ENCODE assay signal across 10 cellular contexts in the genomic region with DNA sequence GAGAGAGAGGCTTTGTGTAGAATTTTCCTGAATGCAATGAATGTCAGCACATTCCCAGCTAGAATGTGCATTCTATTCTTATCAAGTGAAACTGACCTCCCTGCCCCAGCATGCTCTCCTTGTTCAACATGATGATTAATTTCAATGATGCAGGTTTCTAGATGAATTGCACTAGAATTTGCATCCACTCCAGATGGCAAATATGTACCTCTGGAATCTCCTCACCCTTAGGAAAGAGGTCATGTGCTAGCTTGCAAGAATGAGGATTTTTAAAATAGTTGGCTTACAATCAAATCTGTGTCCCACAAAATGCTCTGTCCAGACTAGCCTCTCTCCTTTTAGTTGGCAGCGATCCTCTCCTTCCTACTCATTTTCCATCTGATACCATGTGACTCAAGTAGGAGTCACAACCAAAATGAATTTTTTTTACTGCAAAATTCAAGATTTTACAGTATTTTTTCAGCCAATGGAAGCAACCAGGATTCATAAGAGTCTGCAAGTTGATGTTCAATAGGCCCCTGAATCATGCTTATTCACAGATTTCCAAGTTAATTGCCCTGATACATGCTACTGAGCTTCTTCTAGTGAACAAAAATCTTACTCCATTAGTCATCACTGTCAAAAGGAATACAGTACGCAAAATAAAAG. TPM values are rescaled to one million over a fixed set of nuclear protein-coding genes. Genes with fewer than 3 reads are reported as not detected.
DNase-seq lines count a peak whose midpoint lies in the region; ATAC-seq and TF ChIP-seq lines count a peak whose summit lies in the region.
"Had no signal": no experiment of that assay in that cellular context is flagged by ENCODE, and none has a peak within 500 bp of the region (broad histone marks: within the 10 kb centered on the region; RNA-seq: fewer than 3 reads in every experiment).

No MANE protein-coding gene starts in this region.

- ATAC-seq in right lobe of liver (peak; percentile 9 to 52 (median 30)), GM21825 (IDR thresholded peaks at IDR 0.05; ENCODE audit: unreplicated experiment) (no peak), GM21737 (IDR thresholded peaks at IDR 0.05; ENCODE audit: unreplicated experiment) (no peak)
- ATAC-seq: gastroesophageal sphincter had no signal

- TF ChIP-seq CTCF in right lobe of liver (IDR thresholded peaks at IDR 0.05): no peak

- no peak overlapping the region for H3K4me3 ChIP-seq in right lobe of liver
- H3K4me3 ChIP-seq: gastroesophageal sphincter, psoas muscle had no signal

- DNase-seq in ACHN: peak; percentile 94
- peak; percentile 98 for DNase-seq in HCEC 1CT
- peak; percentile 82 for DNase-seq in astrocyte of the hippocampus (ENCODE audit: low read depth, low spot score)
- no peak for DNase-seq in right lobe of liver
- DNase-seq in DMS153 treated with DMSO at 0.1 percent for 48 hours (lab: John Stamatoyannopoulos, UW; ENCODE audit: unreplicated experiment): no peak
- no peak for DNase-seq in superior temporal gyrus (ENCODE audit: extremely low spot score)
- DNase-seq: psoas muscle had no signal

- TF ChIP-seq POLR2A in right lobe of liver (IDR thresholded peaks at IDR 0.05): no peak

- peak overlapping the region; percentile 42 to 69 (median 62) for H3K27ac ChIP-seq in right lobe of liver
- H3K27ac ChIP-seq: gastroesophageal sphincter, psoas muscle had no signal

- no peaks in the 10 kb centered on the region for H3K27me3 ChIP-seq in right lobe of liver
- H3K27me3 ChIP-seq: gastroesophageal sphincter had no signal

- peaks cover 0 to 81% (median 25%) of the 10 kb centered on the region in 4 donors for H3K4me1 ChIP-seq in right lobe of liver

- WGBS in right lobe of liver (ENCODE audit: insufficient coverage, low coverage, low lambda C conversion rate, missing lambda C conversion rate): 30% methylated on average over 2 of the region's 2 CpGs

- no peaks in the 10 kb centered on the region for H3K36me3 ChIP-seq in right lobe of liver
- H3K36me3 ChIP-seq: gastroesophageal sphincter had no signal

- no peaks in the 10 kb centered on the region for H3K9me3 ChIP-seq in right lobe of liver
- H3K9me3 ChIP-seq: gastroesophageal sphincter, psoas muscle had no signal

- intact Hi-C loops in right lobe of liver (cut with DNase I): loop anchor here in 1 of 2 donors (10.0 kb wide), 1 partner anchor 73 kb away; a partner anchor contains a TSS

- in situ Hi-C loops in ACHN (cut with HindIII; ENCODE audit: low pct_ligation_motif_present, low pct_unique_long_range_greater_than_20kb, low sequenced_read_pairs): loop anchor here (25.0 kb wide), 1 partner anchor 340 kb away; no protein-coding TSS in a partner anchor

RNA-seq across cellular contexts. Expression of a gene that starts 21.0 kb away (rescaled TPM):
- total RNA-seq in right lobe of liver: 1 to 10 TPM in 5 of 6 experiments, under 1 TPM in 1; 0.90 to 6.1 (median 3.2) TPM

Comparison
In these comparisons a context has a peak if more than half of its experiments do, and no peak if none do; other contexts are left out.
1. DNase-seq: peak in ACHN (single experiment), HCEC 1CT (single experiment) and astrocyte of the hippocampus (single experiment); none in right lobe of liver (0 of 3), DMS153 treated with DMSO at 0.1 percent for 48 hours (single experiment) and superior temporal gyrus (single experiment).
2. ATAC-seq: peak in right lobe of liver (4 of 4); none in GM21825 (single experiment) and GM21737 (single experiment).